Comparison of ENCODE assay signal across 22 cellular contexts in the genomic region with DNA sequence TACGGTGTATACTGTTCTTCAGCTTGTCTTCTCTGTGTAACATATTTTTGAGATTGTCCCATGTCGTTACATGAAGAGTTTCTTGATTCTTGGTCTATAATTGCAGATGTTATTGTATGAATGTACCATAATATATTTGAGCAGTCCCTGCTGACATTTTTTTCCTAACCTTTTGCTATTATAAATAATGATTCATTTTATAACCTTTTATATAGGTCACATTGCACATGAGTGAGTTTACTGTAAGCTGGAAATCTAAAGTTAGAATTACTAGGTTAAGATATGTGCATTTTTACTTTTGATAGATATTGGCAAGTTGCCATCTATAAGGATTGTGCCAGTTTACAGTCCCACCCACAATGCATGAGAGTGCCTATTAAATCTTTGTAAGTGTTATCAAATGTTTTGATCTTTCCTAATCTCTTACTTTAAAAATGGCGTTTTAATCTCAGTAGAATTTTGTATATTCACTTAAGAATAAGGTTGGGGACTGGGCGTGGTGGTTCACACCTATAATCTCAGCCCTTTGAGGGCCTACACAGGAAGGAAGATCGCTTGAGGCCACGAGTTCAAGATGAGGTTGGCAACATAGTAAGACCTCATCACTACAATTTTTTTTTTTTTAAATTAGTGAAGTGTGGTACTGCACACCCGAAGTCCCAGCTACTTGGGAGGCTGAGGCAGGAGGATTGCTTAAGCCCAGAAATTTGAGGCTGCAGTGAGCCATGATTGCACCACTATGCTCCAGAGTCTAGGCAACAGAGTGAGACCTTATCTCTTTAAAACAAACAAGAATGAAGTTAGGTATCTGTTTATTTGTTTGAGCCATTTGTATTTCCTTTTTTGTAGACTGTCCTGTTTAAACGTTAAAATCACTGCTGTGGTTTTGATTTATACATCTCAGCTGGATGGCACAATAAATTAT. TPM values are rescaled to one million over a fixed set of nuclear protein-coding genes. Genes with fewer than 3 reads are reported as not detected.
DNase-seq lines count a peak whose midpoint lies in the region; TF ChIP-seq lines count a peak whose summit lies in the region.
"Had no signal": no experiment of that assay in that cellular context is flagged by ENCODE, and none has a peak within 500 bp of the region (broad histone marks: within the 10 kb centered on the region; RNA-seq: fewer than 3 reads in every experiment).

No MANE protein-coding gene starts in this region.

- peak overlapping the region in 6 of 7 donors; percentile 3 to 68 (median 58) for H3K4me3 Mint-ChIP-seq in CD8-positive, alpha-beta memory T cell
- H3K4me3 Mint-ChIP-seq: activated naive CD8-positive, alpha-beta T cell treated with anti-CD3 and anti-CD28 coated beads, Interleukin-2, amount 10 ng/mL, durations not matched to agents 7 days and 5 days; activated T-helper 17 cell treated with anti-CD3 and anti-CD28 coated beads, Interleukin-2, amount 50 U/mL, for 72 hours; IgD-negative memory B cell; neural progenitor cell had no signal

- H3K36me3 ChIP-seq in CD8-positive, alpha-beta memory T cell (ENCODE audit: insufficient read depth, low read length): no peaks in the 10 kb centered on the region
- H3K36me3 ChIP-seq in BE2C (no peaks in the 10 kb centered on the region), MG63 (peaks cover 35% of the 10 kb centered on the region)

- CTCF ChIA-PET in CD8-positive, alpha-beta memory T cell (lab: Charles Lee): no interaction called here

- no peak overlapping the region for H3K27ac ChIP-seq in CD8-positive, alpha-beta memory T cell (ENCODE audit: low read depth, low read length)
- H3K27ac ChIP-seq: colonic mucosa, esophagus muscularis mucosa, gastroesophageal sphincter, HL-60, neural progenitor cell, Peyer's patch, upper lobe of left lung had no signal

- no peak for TF ChIP-seq CTCF in BE2C (IDR thresholded peaks at IDR 0.05; ENCODE audit: low read depth, low read length)

- no peak overlapping the region for H3K4me3 ChIP-seq in CD8-positive, alpha-beta memory T cell (ENCODE audit: low read length)
- no peak overlapping the region for H3K4me3 ChIP-seq in BE2C (ENCODE audit: low read depth, low read length)
- no peak overlapping the region for H3K4me3 ChIP-seq in MG63
- H3K4me3 ChIP-seq: colonic mucosa, esophagus muscularis mucosa, gastroesophageal sphincter, neural progenitor cell, Peyer's patch, upper lobe of left lung had no signal

- peaks cover 4% of the 10 kb centered on the region in 2 donors for H3K27me3 Mint-ChIP-seq in CD8-positive, alpha-beta memory T cell
- H3K27me3 Mint-ChIP-seq: activated naive CD8-positive, alpha-beta T cell treated with anti-CD3 and anti-CD28 coated beads, Interleukin-2, amount 10 ng/mL, durations not matched to agents 7 days and 5 days; IgD-negative memory B cell had no signal

- peaks cover 21 to 29% (median 21%) of the 10 kb centered on the region in 3 donors for H3K4me1 Mint-ChIP-seq in CD8-positive, alpha-beta memory T cell
- H3K4me1 Mint-ChIP-seq: neural progenitor cell had no signal

- no peaks in the 10 kb centered on the region for H3K9me3 ChIP-seq in CD8-positive, alpha-beta memory T cell (ENCODE audit: low read length)
- H3K9me3 ChIP-seq in BE2C (no peaks in the 10 kb centered on the region), MG63 (no peaks in the 10 kb centered on the region)
- H3K9me3 ChIP-seq: colonic mucosa, esophagus muscularis mucosa, gastroesophageal sphincter, Peyer's patch, upper lobe of left lung had no signal

- H3K9me3 Mint-ChIP-seq in CD8-positive, alpha-beta memory T cell: no peaks in the 10 kb centered on the region
- H3K9me3 Mint-ChIP-seq: activated naive CD8-positive, alpha-beta T cell treated with anti-CD3 and anti-CD28 coated beads, Interleukin-2, amount 10 ng/mL, durations not matched to agents 7 days and 5 days; activated T-helper 17 cell treated with anti-CD3 and anti-CD28 coated beads, Interleukin-2, amount 50 U/mL, for 72 hours; IgD-negative memory B cell; neural progenitor cell had no signal

- peak in 2 of 5 donors; percentile 3 to 56 for DNase-seq in CD8-positive, alpha-beta memory T cell
- DNase-seq in HS-27A (ENCODE audit: low read depth): peak; percentile 47
- DNase-seq in central memory CD4-positive, alpha-beta T cell: peak; percentile 19
- peak; percentile 2 to 29 for DNase-seq in lung microvascular endothelial cell (ENCODE audit: low read depth in 2 of 2)
- no peak for DNase-seq in BE2C
- DNase-seq in activated naive CD4-positive, alpha-beta T cell treated with anti-CD3 and anti-CD28 coated beads, Interleukin-2, amount 50 U/mL, for 16 hours: no peak
- DNase-seq in stimulated activated CD4-positive, alpha-beta T cell treated with anti-CD3 and anti-CD28 coated beads, Interleukin-2, amount 100 ng/mL, for 48 hours: no peak
- no peak for DNase-seq in MG63
- DNase-seq: activated naive CD8-positive, alpha-beta T cell treated with anti-CD3 and anti-CD28 coated beads, Interleukin-2, amount 10 ng/mL, durations not matched to agents 7 days and 5 days; colonic mucosa; NCI-H146; NCI-H2171 treated with DMSO at 0.1 percent for 48 hours; NCI-H526; Peyer's patch; upper lobe of left lung had no signal

- peak overlapping the region in 7 of 8 donors; percentile 33 to 87 (median 64) for H3K27ac Mint-ChIP-seq in CD8-positive, alpha-beta memory T cell
- H3K27ac Mint-ChIP-seq: activated naive CD8-positive, alpha-beta T cell treated with anti-CD3 and anti-CD28 coated beads, Interleukin-2, amount 10 ng/mL, durations not matched to agents 7 days and 5 days; activated T-helper 17 cell treated with anti-CD3 and anti-CD28 coated beads, Interleukin-2, amount 50 U/mL, for 72 hours; CD4-positive, CD25-positive, alpha-beta regulatory T cell; IgD-negative memory B cell; neural progenitor cell had no signal

- POLR2A ChIA-PET in CD8-positive, alpha-beta memory T cell (lab: Charles Lee): no interaction called here

- no peaks in the 10 kb centered on the region for H3K27me3 ChIP-seq in CD8-positive, alpha-beta memory T cell (ENCODE audit: insufficient read depth, low read length, poor library complexity, severe bottlenecking)
- H3K27me3 ChIP-seq in BE2C (no peaks in the 10 kb centered on the region), MG63 (no peaks in the 10 kb centered on the region)
- H3K27me3 ChIP-seq: colonic mucosa, esophagus muscularis mucosa, gastroesophageal sphincter, neural progenitor cell, Peyer's patch, upper lobe of left lung had no signal

- H3K36me3 Mint-ChIP-seq in CD8-positive, alpha-beta memory T cell: peaks cover 13 to 28% (median 21%) of the 10 kb centered on the region in 3 donors

- H3K4me1 ChIP-seq in CD8-positive, alpha-beta memory T cell (ENCODE audit: insufficient read depth, low read length): no peaks in the 10 kb centered on the region
- no peaks in the 10 kb centered on the region for H3K4me1 ChIP-seq in BE2C
- H3K4me1 ChIP-seq: colonic mucosa, neural progenitor cell had no signal

RNA-seq across cellular contexts. Expression of a gene that starts 36.5 kb away (rescaled TPM):
- total RNA-seq in CD8-positive, alpha-beta memory T cell: 1 to 10 TPM; 4.5 to 5.6 TPM
- polyA plus RNA-seq in CD8-positive, alpha-beta memory T cell: 10.7 TPM
- 11.8 and 12.7 TPM in 2 replicates for total RNA-seq in lung microvascular endothelial cell
- polyA plus RNA-seq in BE2C (2012; ENCODE audit: insufficient read depth, insufficient read length, low read depth): 1.8 TPM
- 11.1 and 28.1 TPM in 2 replicates for total RNA-seq in MG63 (2014; rRNA removed; shearing (Covaris generic); ENCODE audit: low replicate concordance)

Comparison
In these comparisons a context has a peak if more than half of its experiments do, and no peak if none do; other contexts are left out.
1. DNase-seq: peak in HS-27A (single experiment), central memory CD4-positive, alpha-beta T cell (single experiment) and lung microvascular endothelial cell (2 of 2); none in BE2C (single experiment), activated naive CD4-positive, alpha-beta T cell treated with anti-CD3 and anti-CD28 coated beads, Interleukin-2, amount 50 U/mL, for 16 hours (single experiment), stimulated activated CD4-positive, alpha-beta T cell treated with anti-CD3 and anti-CD28 coated beads, Interleukin-2, amount 100 ng/mL, for 48 hours (0 of 2) and MG63 (single experiment).